In genomic region chr7:123624527-123625183, GRCh38 we compare ENCODE assay signal across 9 cellular contexts. TPM values are rescaled to one million over a fixed set of nuclear protein-coding genes. Genes with fewer than 3 reads are reported as not detected.
DNase-seq lines count a peak whose midpoint lies in the region; ATAC-seq and TF ChIP-seq lines count a peak whose summit lies in the region.
"Had no signal": no experiment of that assay in that cellular context is flagged by ENCODE, and none has a peak within 500 bp of the region (broad histone marks: within the 10 kb centered on the region; RNA-seq: fewer than 3 reads in every experiment).

No MANE protein-coding gene starts in this region.

- H3K4me3 ChIP-seq in AG04450 (ENCODE audit: low read depth, low read length) (no peak overlapping the region), neuronal stem cell (ENCODE audit: low read length in 2 of 2) (no peak overlapping the region)

- H3K27ac Mint-ChIP-seq in activated naive CD4-positive, alpha-beta T cell treated with anti-CD3 and anti-CD28 coated beads, Interleukin-2, amount 50 U/mL, for 72 hours, result no peak overlapping the region
- H3K27ac Mint-ChIP-seq: nephron had no signal

- DNase-seq in AG04450 (ENCODE audit: low read depth, low spot score) (no peak), RKO (ENCODE audit: low spot score) (peak; percentile 14), left kidney (ENCODE audit: low read depth, low spot score) (peak; percentile 32), neuronal stem cell (ENCODE audit: low spot score) (no peak)
- peak; percentile 59 to 76 for DNase-seq in activated naive CD4-positive, alpha-beta T cell treated with anti-CD3 and anti-CD28 coated beads, Interleukin-2, amount 50 U/mL, for 72 hours (ENCODE audit: low spot score in 2 of 2)
- peak; percentile 1 to 35 for DNase-seq in stimulated activated CD8-positive, alpha-beta memory T cell treated with anti-CD3 and anti-CD28 coated beads, Interleukin-7, amount 100 ng/mL, for 1 hour (ENCODE audit: low read depth in 2 of 2)

- H3K4me2 ChIP-seq in neuronal stem cell (ENCODE audit: insufficient read depth, low read length, poor library complexity, severe bottlenecking), result no peak overlapping the region

- no CpG with 5 or more reads among the region's 12 CpGs for WGBS in neuronal stem cell (ENCODE audit: extremely low coverage in 2 of 2, insufficient read length in 2 of 2, insufficient replicate concordance in 1 of 2), 2 donors

- H4K91ac ChIP-seq in neuronal stem cell (ENCODE audit: low read depth, low read length, poor library complexity), result no peak overlapping the region

- no peak overlapping the region for H2BK12ac ChIP-seq in neuronal stem cell (ENCODE audit: low read length)

- H3K4me1 ChIP-seq in neuronal stem cell (ENCODE audit: control insufficient read depth in 2 of 2, insufficient read depth in 1 of 2, low read depth in 1 of 2, low read length in 2 of 2), result no peaks in the 10 kb centered on the region

- no peak overlapping the region for H3K14ac ChIP-seq in neuronal stem cell (ENCODE audit: low read length)

- no peak overlapping the region for H3K27ac ChIP-seq in AG04450 (ENCODE audit: low read depth, low read length)
- no peak overlapping the region for H3K27ac ChIP-seq in neuronal stem cell (replicated peaks; ENCODE audit: low read length)

- no peaks in the 10 kb centered on the region for H3K9me3 Mint-ChIP-seq in activated naive CD4-positive, alpha-beta T cell treated with anti-CD3 and anti-CD28 coated beads, Interleukin-2, amount 50 U/mL, for 72 hours
- H3K9me3 Mint-ChIP-seq: nephron had no signal

- no peak overlapping the region for H3K9ac ChIP-seq in neuronal stem cell (ENCODE audit: low read depth, low read length, poor library complexity)

- H3K36me3 ChIP-seq in neuronal stem cell (replicated peaks in 1 of 2; ENCODE audit: control insufficient read depth in 2 of 2, insufficient read depth in 2 of 2, low read length in 2 of 2), result no peaks in the 10 kb centered on the region

- no peak overlapping the region for H2AFZ ChIP-seq in neuronal stem cell (ENCODE audit: low read length)

- peak; percentile 56 for TF ChIP-seq CTCF in AG04450 (IDR thresholded peaks at IDR 0.05; ENCODE audit: low read depth, low read length)

- H2BK5ac ChIP-seq in neuronal stem cell (ENCODE audit: low read length), result no peak overlapping the region

- H2BK120ac ChIP-seq in neuronal stem cell (ENCODE audit: low read depth, low read length), result no peak overlapping the region

- H3K27me3 ChIP-seq in AG04450 (ENCODE audit: control insufficient read depth, insufficient read depth, low read length), result no peaks in the 10 kb centered on the region
- no peaks in the 10 kb centered on the region for H3K27me3 ChIP-seq in neuronal stem cell (ENCODE audit: control insufficient read depth in 3 of 3, insufficient read depth in 3 of 3, low read depth in 1 of 3, low read length in 3 of 3)

- no peaks in the 10 kb centered on the region for H3K36me3 Mint-ChIP-seq in activated naive CD4-positive, alpha-beta T cell treated with anti-CD3 and anti-CD28 coated beads, Interleukin-2, amount 50 U/mL, for 72 hours

- no peaks in the 10 kb centered on the region for H3K79me1 ChIP-seq in neuronal stem cell (ENCODE audit: low read depth, low read length)

- no peak overlapping the region for H2AK5ac ChIP-seq in neuronal stem cell (ENCODE audit: low read depth, low read length)

- H4K8ac ChIP-seq in neuronal stem cell (ENCODE audit: low read depth, low read length), result no peak overlapping the region

- no peak overlapping the region for H3K23ac ChIP-seq in neuronal stem cell (ENCODE audit: low read depth, low read length, poor library complexity)

- ATAC-seq in GM18873 (IDR thresholded peaks at IDR 0.05; ENCODE audit: low FRiP score, unreplicated experiment), result peak; percentile 98
- ATAC-seq in HG03064 (IDR thresholded peaks at IDR 0.05; ENCODE audit: low read depth, unreplicated experiment), result peak; percentile 93
- peak; percentile 73 to 76 for ATAC-seq in activated naive CD4-positive, alpha-beta T cell treated with anti-CD3 and anti-CD28 coated beads, Interleukin-2, amount 50 U/mL, for 72 hours

- no peak overlapping the region for H3K18ac ChIP-seq in neuronal stem cell (ENCODE audit: low read length)

- POLR2A ChIA-PET in AG04450 (lab: Yijun Ruan, JAX), result no interaction called here

- CTCF ChIA-PET in AG04450 (lab: Charles Lee), result interaction anchor here (0.5 to 1.9 kb wide), 10 partner anchors 12 to 247 kb away, joined by 3 to 8 read pairs (median 4); partner anchors contain the start of gene ASB15

- H3K4ac ChIP-seq in neuronal stem cell (ENCODE audit: low read length), result no peak overlapping the region

- H3K9me3 ChIP-seq in AG04450 (ENCODE audit: control insufficient read depth, insufficient read depth, low read length), result no peaks in the 10 kb centered on the region
- H3K9me3 ChIP-seq in neuronal stem cell (replicated peaks in 1 of 2; ENCODE audit: control insufficient read depth in 2 of 2, insufficient read depth in 1 of 2, low read depth in 1 of 2, low read length in 2 of 2), result no peaks in the 10 kb centered on the region

- no peak overlapping the region for H2BK15ac ChIP-seq in neuronal stem cell (ENCODE audit: low read length)

RNA-seq across cellular contexts. Expression of gene ASB15, which starts 23.0 kb away (rescaled TPM):
- polyA plus RNA-seq in AG04450 (2011; rRNA removed), result not detected in 2 replicates
- not detected in 2 replicates for polyA minus RNA-seq in AG04450 (2011; rRNA and poly(A)+ RNA removed)
- not detected for total RNA-seq in activated naive CD4-positive, alpha-beta T cell treated with anti-CD3 and anti-CD28 coated beads, Interleukin-2, amount 50 U/mL, for 72 hours
- not detected for polyA plus RNA-seq in neuronal stem cell (2013, experiment 1 of 2)
- polyA plus RNA-seq in neuronal stem cell (2013, experiment 2 of 2), result not detected

RNA-seq across cellular contexts. Expression of gene LMOD2, which starts 31.0 kb away (rescaled TPM):
- polyA plus RNA-seq in AG04450 (2011; rRNA removed), result not detected in 2 replicates
- not detected in 2 replicates for polyA minus RNA-seq in AG04450 (2011; rRNA and poly(A)+ RNA removed)
- not detected for total RNA-seq in activated naive CD4-positive, alpha-beta T cell treated with anti-CD3 and anti-CD28 coated beads, Interleukin-2, amount 50 U/mL, for 72 hours
- 0.10 TPM for polyA plus RNA-seq in neuronal stem cell (2013, experiment 1 of 2)
- polyA plus RNA-seq in neuronal stem cell (2013, experiment 2 of 2), result 0.10 TPM

Comparison
In these comparisons a context has a peak if more than half of its experiments do, and no peak if none do; other contexts are left out.
1. DNase-seq: peak in RKO (single experiment), activated naive CD4-positive, alpha-beta T cell treated with anti-CD3 and anti-CD28 coated beads, Interleukin-2, amount 50 U/mL, for 72 hours (2 of 2), left kidney (single experiment) and stimulated activated CD8-positive, alpha-beta memory T cell treated with anti-CD3 and anti-CD28 coated beads, Interleukin-7, amount 100 ng/mL, for 1 hour (2 of 2); none in AG04450 (single experiment) and neuronal stem cell (single experiment).
2. Peak in every context shown above with its lines, with median percentiles within 50 percentile points of each other: ATAC-seq.